14 cellular contexts compared by ENCODE assay signal in genomic region chr9:125525846-125526619, GRCh38.
A peak's percentile ranks its signal among the peaks of the same experiment; 100 is the strongest.
DNase-seq lines count a peak whose midpoint lies in the region; ATAC-seq and TF ChIP-seq lines count a peak whose summit lies in the region.
"Had no signal": no experiment of that assay in that cellular context is flagged by ENCODE, and none has a peak within 500 bp of the region (broad histone marks: within the 10 kb centered on the region; RNA-seq: fewer than 3 reads in every experiment).

No MANE protein-coding gene starts in this region.

- H3K9me3 ChIP-seq in SJCRH30 (replicated peaks) = no peaks in the 10 kb centered on the region
- H3K9me3 ChIP-seq: ascending aorta, HAP-1 had no signal

- TF ChIP-seq CTCF in fibroblast of pulmonary artery (IDR thresholded peaks at IDR 0.05; ENCODE audit: low read length, missing control alignments) = no peak

- peaks cover 25% of the 10 kb centered on the region for H3K4me1 ChIP-seq in SJCRH30
- H3K4me1 ChIP-seq: ascending aorta had no signal

- H3K36me3 ChIP-seq in SJCRH30 = no peaks in the 10 kb centered on the region; the same call in 1 of the 2 replicates
- H3K36me3 ChIP-seq: ascending aorta, HAP-1 had no signal

- peak; percentile 76 for DNase-seq in G401 (ENCODE audit: low spot score)
- DNase-seq in SJCRH30 = peak in 1 of 2 experiments; percentile 33
- DNase-seq in fibroblast of pulmonary artery (ENCODE audit: low read depth) = peak; percentile 86
- peak; percentile 40 for DNase-seq in pons (ENCODE audit: low spot score)
- no peak for DNase-seq in stimulated activated naive CD4-positive, alpha-beta T cell (lab: John Stamatoyannopoulos, UW)
- DNase-seq in iPS-NIHi11 (ENCODE audit: low spot score) = no peak
- no peak for DNase-seq in retina
- DNase-seq: activated CD4-positive, alpha-beta T cell treated with anti-CD3 and anti-CD28 coated beads for 48 hours; midbrain; posterior cingulate gyrus; stimulated activated CD4-positive, alpha-beta T cell treated with anti-CD3 and anti-CD28 coated beads, Interleukin-2, amount 100 ng/mL, for 24 hours had no signal

- no peak for ATAC-seq in GM21390 (IDR thresholded peaks at IDR 0.05; ENCODE audit: unreplicated experiment)

- no peaks in the 10 kb centered on the region for H3K27me3 ChIP-seq in SJCRH30
- H3K27me3 ChIP-seq: ascending aorta had no signal

- in situ Hi-C loops in G401 (cut with HindIII; ENCODE audit: low sequenced_read_pairs) = no loop called here

- H3K27ac ChIP-seq in SJCRH30 = peak overlapping the region; percentile 10; the same call in 1 of the 2 replicates
- H3K27ac ChIP-seq: ascending aorta had no signal

- H3K4me3 ChIP-seq in SJCRH30 (no peak overlapping the region), fibroblast of pulmonary artery (replicated peaks; ENCODE audit: low read depth, low read length) (no peak overlapping the region)
- H3K4me3 ChIP-seq: ascending aorta, HAP-1 had no signal

Comparison
In these comparisons a context has a peak if more than half of its experiments do, and no peak if none do; other contexts are left out.
1. DNase-seq: peak in G401 (single experiment), fibroblast of pulmonary artery (single experiment) and pons (single experiment); none in stimulated activated naive CD4-positive, alpha-beta T cell (0 of 6), iPS-NIHi11 (single experiment) and retina (single experiment).